In genomic region chr7:90896458-90896857, GRCh38 we compare ENCODE assay signal across 23 cellular contexts.
"Had no signal": no experiment of that assay in that cellular context is flagged by ENCODE, and none has a peak within 500 bp of the region (broad histone marks: within the 10 kb centered on the region; RNA-seq: fewer than 3 reads in every experiment).

No MANE protein-coding gene starts in this region.

- ATAC-seq: heart left ventricle; left lobe of liver; mucosa of descending colon; naive thymus-derived CD8-positive, alpha-beta T cell; psoas muscle; sciatic nerve; stimulated activated naive B cell treated with anti-CD40 and anti-IgM and Interleukin-4, amounts not matched to agents 10 μg/mL and 1 μg/mL and 100 μg/mL, for 72 hours; stimulated activated naive CD8-positive, alpha-beta T cell treated with anti-CD3 and anti-CD28 coated beads, Interleukin-15, amount 100 ng/mL, for 72 hours had no signal

- H3K4me1 ChIP-seq: esophagus muscularis mucosa, transverse colon had no signal

- H3K27ac ChIP-seq: epithelial cell of prostate, esophagus muscularis mucosa, heart left ventricle, neutrophil, psoas muscle, skin epidermis, thoracic aorta, transverse colon had no signal

- DNase-seq: cortex of kidney; dorsolateral prefrontal cortex; effector memory CD4-positive, alpha-beta T cell; heart left ventricle; hippocampal formation; kidney glomerular epithelial cell; mammary epithelial cell; mucosa of descending colon; naive thymus-derived CD8-positive, alpha-beta T cell; psoas muscle; stimulated activated CD4-positive, alpha-beta T cell treated with anti-CD3 and anti-CD28 coated beads, Interleukin-2, amount 100 ng/mL, for 24 hours; stimulated activated CD4-positive, alpha-beta T cell treated with anti-CD3 and anti-CD28 coated beads, Interleukin-4, amount 100 ng/mL, for 4 hours; stimulated activated naive B cell treated with anti-CD40 and anti-IgM and Interleukin-4, amounts not matched to agents 10 μg/mL and 1 μg/mL and 100 μg/mL, for 72 hours; stimulated activated naive CD8-positive, alpha-beta T cell treated with anti-CD3 and anti-CD28 coated beads, Interleukin-15, amount 100 ng/mL, for 72 hours; substantia nigra; transverse colon had no signal

- H3K27me3 ChIP-seq: dorsolateral prefrontal cortex, esophagus muscularis mucosa, heart left ventricle, neutrophil, transverse colon had no signal

- H3K9me3 ChIP-seq: esophagus muscularis mucosa, heart left ventricle, mucosa of descending colon, neutrophil, psoas muscle, thoracic aorta, transverse colon had no signal

- H3K4me3 ChIP-seq: dorsolateral prefrontal cortex, esophagus muscularis mucosa, heart left ventricle, mucosa of descending colon, psoas muscle, skin epidermis, thoracic aorta, transverse colon had no signal

- H3K36me3 ChIP-seq: esophagus muscularis mucosa, heart left ventricle, neutrophil, thoracic aorta, transverse colon had no signal
